13 cellular contexts compared by ENCODE assay signal in the genomic region with DNA sequence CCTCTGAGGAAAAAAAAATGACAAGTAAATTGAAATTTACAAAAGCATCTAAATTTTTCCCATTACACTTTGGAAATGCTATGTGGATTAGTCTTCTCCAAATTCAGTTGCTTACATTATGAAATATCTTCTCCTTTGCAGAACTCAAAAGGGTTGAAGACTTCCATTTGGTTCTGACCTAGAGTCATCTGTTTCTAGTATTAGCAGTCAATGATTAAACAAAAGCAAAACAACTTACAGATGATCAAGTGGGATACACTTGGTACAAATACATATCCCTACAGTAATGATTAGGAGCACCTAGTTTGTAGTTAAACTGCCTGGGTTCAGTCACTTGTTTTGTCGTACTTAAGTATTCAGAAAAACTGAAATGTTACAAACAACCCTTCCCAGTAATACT.
A peak's percentile ranks its signal among the peaks of the same experiment; 100 is the strongest.
DNase-seq lines count a peak whose midpoint lies in the region; ATAC-seq and TF ChIP-seq lines count a peak whose summit lies in the region.
"Had no signal": no experiment of that assay in that cellular context is flagged by ENCODE, and none has a peak within 500 bp of the region (broad histone marks: within the 10 kb centered on the region; RNA-seq: fewer than 3 reads in every experiment).

No MANE protein-coding gene starts in this region.

- H3K9ac ChIP-seq in SK-N-MC (ENCODE audit: insufficient read length) = peak overlapping the region; percentile 21
- H3K9ac ChIP-seq in colonic mucosa (ENCODE audit: low read depth in 2 of 2, low read length in 2 of 2) = no peak overlapping the region

- no peak for ATAC-seq in activated CD4-positive, alpha-beta T cell treated with anti-CD3 and anti-CD28 coated beads for 36 hours
- ATAC-seq in lower lobe of right lung = no peak
- ATAC-seq: activated T-cell treated with anti-CD3 and anti-CD28 coated beads, Interleukin-2, amount 50 U/mL, for 72 hours had no signal

- H3K36me3 ChIP-seq in SK-N-MC (ENCODE audit: insufficient read depth, low read length) = no peaks in the 10 kb centered on the region
- no peaks in the 10 kb centered on the region for H3K36me3 ChIP-seq in lower lobe of right lung
- no peaks in the 10 kb centered on the region for H3K36me3 ChIP-seq in colonic mucosa

- no peaks in the 10 kb centered on the region for H3K9me3 Mint-ChIP-seq in activated CD4-positive, alpha-beta T cell treated with anti-CD3 and anti-CD28 coated beads for 36 hours (ENCODE audit: low read depth)
- H3K9me3 Mint-ChIP-seq: activated T-cell treated with anti-CD3 and anti-CD28 coated beads, Interleukin-2, amount 50 U/mL, for 72 hours had no signal

- H3K4me1 Mint-ChIP-seq in activated CD4-positive, alpha-beta T cell treated with anti-CD3 and anti-CD28 coated beads for 36 hours = peaks cover 72% of the 10 kb centered on the region

- H3K4me3 Mint-ChIP-seq in activated CD4-positive, alpha-beta T cell treated with anti-CD3 and anti-CD28 coated beads for 36 hours = no peak overlapping the region
- H3K4me3 Mint-ChIP-seq: activated T-cell treated with anti-CD3 and anti-CD28 coated beads, Interleukin-2, amount 50 U/mL, for 72 hours had no signal

- H3K36me3 Mint-ChIP-seq in activated CD4-positive, alpha-beta T cell treated with anti-CD3 and anti-CD28 coated beads for 36 hours (ENCODE audit: low read depth) = peaks cover 16% of the 10 kb centered on the region

- POLR2A ChIA-PET in activated CD4-positive, alpha-beta T cell treated with anti-CD3 and anti-CD28 coated beads for 36 hours (lab: Charles Lee) = no interaction called here

- intact Hi-C loops in activated CD4-positive, alpha-beta T cell treated with anti-CD3 and anti-CD28 coated beads for 36 hours (cut with DNase I, micrococcal nuclease) = loop anchor here in 1 of 2 experiments (5.0 kb wide), 1 partner anchor 213 kb away; no protein-coding TSS in a partner anchor
- intact Hi-C loops in lower lobe of right lung (cut with DNase I) = no loop called here
- intact Hi-C loops in colonic mucosa (cut with DNase I) = no loop called here

- H3K27ac ChIP-seq in SK-N-MC (peak overlapping the region; percentile 88), lower lobe of right lung (peak overlapping the region; percentile 76), substantia nigra (ENCODE audit: low read depth, low read length, poor library complexity, severe bottlenecking) (peak overlapping the region; percentile 33), caudate nucleus (ENCODE audit: low read depth, low read length) (no peak overlapping the region), colonic mucosa (no peak overlapping the region)

- H3K4me3 ChIP-seq in SK-N-MC = no peak overlapping the region; the same call in 1 of the 2 replicates
- no peak overlapping the region for H3K4me3 ChIP-seq in lower lobe of right lung
- H3K4me3 ChIP-seq in colonic mucosa = no peak overlapping the region

- CTCF ChIA-PET in activated CD4-positive, alpha-beta T cell treated with anti-CD3 and anti-CD28 coated beads for 36 hours (lab: Charles Lee) = interaction anchor here (1.9 kb wide), 1 partner anchor 11 kb away, joined by 11 read pairs; no protein-coding TSS in a partner anchor

- H3K9me3 ChIP-seq in SK-N-MC (ENCODE audit: low read depth, low read length) = no peaks in the 10 kb centered on the region
- no peaks in the 10 kb centered on the region for H3K9me3 ChIP-seq in lower lobe of right lung
- H3K9me3 ChIP-seq in colonic mucosa = no peaks in the 10 kb centered on the region

- H3K27ac Mint-ChIP-seq in activated CD4-positive, alpha-beta T cell treated with anti-CD3 and anti-CD28 coated beads for 36 hours = peak overlapping the region; percentile 58

- DNase-seq in activated CD4-positive, alpha-beta T cell treated with anti-CD3 and anti-CD28 coated beads for 36 hours = no peak
- DNase-seq in activated CD4-positive, alpha-beta T cell treated with anti-CD3 and anti-CD28 coated beads, Interleukin-2, amount 50 U/mL, for 4 hours = no peak
- DNase-seq in SK-N-MC (ENCODE audit: low read depth, low spot score) = no peak
- no peak for DNase-seq in lower lobe of right lung
- DNase-seq in substantia nigra (lab: John Stamatoyannopoulos, UW) = no peak
- DNase-seq in caudate nucleus (lab: John Stamatoyannopoulos, UW) = no peak
- DNase-seq in colonic mucosa = no peak
- DNase-seq in HuH-7.5 (ENCODE audit: low spot score) = no peak
- DNase-seq: activated T-cell treated with anti-CD3 and anti-CD28 coated beads, Interleukin-2, amount 50 U/mL, for 72 hours; anterior cingulate cortex; NCI-H187; NCI-H524; nucleus accumbens had no signal

- H3K27me3 ChIP-seq in lower lobe of right lung (ENCODE audit: low read depth) (no peaks in the 10 kb centered on the region), colonic mucosa (no peaks in the 10 kb centered on the region)

- no peaks in the 10 kb centered on the region for H3K27me3 Mint-ChIP-seq in activated CD4-positive, alpha-beta T cell treated with anti-CD3 and anti-CD28 coated beads for 36 hours

- H3K4me1 ChIP-seq in lower lobe of right lung (peaks cover 63% of the 10 kb centered on the region), colonic mucosa (no peaks in the 10 kb centered on the region)

- TF ChIP-seq CTCF in lower lobe of right lung (IDR thresholded peaks at IDR 0.05) (no peak), colonic mucosa (IDR thresholded peaks at IDR 0.05) (no peak)

Comparison
In these comparisons a context has a peak if more than half of its experiments do, and no peak if none do; other contexts are left out.
1. H3K27ac ChIP-seq: peak in SK-N-MC (single experiment), lower lobe of right lung (single experiment) and substantia nigra (single experiment); none in caudate nucleus (single experiment) and colonic mucosa (single experiment).